In genomic region chr12:80937391-80938238, GRCh38 we compare ENCODE assay signal across 8 cellular contexts. TPM values are rescaled to one million over a fixed set of nuclear protein-coding genes. Genes with fewer than 3 reads are reported as not detected.
A peak's percentile ranks its signal among the peaks of the same experiment; 100 is the strongest.
DNase-seq lines count a peak whose midpoint lies in the region; ATAC-seq and TF ChIP-seq lines count a peak whose summit lies in the region.

LIN7A (minus strand) TSS chr12:80937934; CDS start chr12:80937722, 212 bp downstream.

- H3K4me3 Mint-ChIP-seq in CD14-positive monocyte (peak within 1 kb of the TSS; percentile 93 to 96), T-helper 17 cell (peak within 1 kb of the TSS; percentile 13)

- H3K27ac Mint-ChIP-seq in CD14-positive monocyte (peak within 1 kb of the TSS; percentile 63 to 95 (median 93)), T-helper 17 cell (no peak within 1 kb of the TSS)

- peak; percentile 8 for ATAC-seq in GM19438 (IDR thresholded peaks at IDR 0.05; ENCODE audit: low read depth, unreplicated experiment)
- no peak for ATAC-seq in T-helper 17 cell
- ATAC-seq in Right ventricle myocardium inferior, result peak; percentile 87
- peak; percentile 45 for ATAC-seq in omental fat pad (ENCODE audit: low FRiP score)

- H3K36me3 Mint-ChIP-seq in CD14-positive monocyte, result no peaks in the 10 kb centered on the region
- H3K36me3 Mint-ChIP-seq in T-helper 17 cell (ENCODE audit: low read depth), result no peaks in the 10 kb centered on the region

- no peak for TF ChIP-seq CTCF in CD14-positive monocyte (IDR thresholded peaks at IDR 0.05)
- no peak for TF ChIP-seq CTCF in omental fat pad (IDR thresholded peaks at IDR 0.05)

- peaks cover 0 to 6% (median 0%) of the 10 kb centered on the region in 3 donors for H3K27me3 Mint-ChIP-seq in CD14-positive monocyte (ENCODE audit: low read depth in 3 of 3)
- peaks cover 11% of the 10 kb centered on the region for H3K27me3 Mint-ChIP-seq in T-helper 17 cell

- intact Hi-C loops in CD14-positive monocyte (cut with micrococcal nuclease) (no loop called here), Right ventricle myocardium inferior (cut with DNase I) (loop anchor here (2.0 to 5.0 kb wide), 3 partner anchors 60 to 141 kb away; partner anchors contain the start of gene ACSS3)

- DNase-seq in CD14-positive monocyte (ENCODE audit: low spot score), result peak; percentile 44
- DNase-seq in HK-2 (ENCODE audit: unreplicated experiment), result peak; percentile 52
- DNase-seq in T-helper 17 cell, result no peak
- DNase-seq in Right ventricle myocardium inferior (ENCODE audit: missing footprints), result peak; percentile 79
- DNase-seq in omental fat pad (ENCODE audit: low spot score), result no peak
- no peak for DNase-seq in NK-92 treated with Interleukin-12 subunit alpha and Interleukin-12 subunit beta, amount 100 ng/mL, for 24 hours (lab: John Stamatoyannopoulos, UW)
- no peak for DNase-seq in stimulated activated CD4-positive, alpha-beta T cell treated with anti-CD3 and anti-CD28 coated beads, Interleukin-2, amount 100 ng/mL, for 24 hours

- H3K9me3 ChIP-seq in T-helper 17 cell (ENCODE audit: control insufficient read depth, low read length, poor library complexity, severe bottlenecking), result no peaks in the 10 kb centered on the region

- H3K4me1 Mint-ChIP-seq in CD14-positive monocyte (peaks cover 53% of the 10 kb centered on the region), T-helper 17 cell (no peaks in the 10 kb centered on the region)

- no peaks in the 10 kb centered on the region for H3K9me3 Mint-ChIP-seq in CD14-positive monocyte

RNA-seq across cellular contexts. Expression of gene LIN7A, which starts in this region (rescaled TPM):
- polyA plus RNA-seq in CD14-positive monocyte, result 10 to 100 TPM in 1 of 2 donors, 1 to 10 TPM in 1; 8.0 to 16.6 TPM
- total RNA-seq in T-helper 17 cell (under 1 TPM; 0.21 to 0.22 TPM), Right ventricle myocardium inferior (13.7 TPM), omental fat pad (10 to 100 TPM in 1 of 4 donors, 1 to 10 TPM in 3; 4.8 to 16.2 (median 6.6) TPM)

Comparison
In these comparisons a context has a peak if more than half of its experiments do, and no peak if none do; other contexts are left out.
1. RNA of gene LIN7A (total RNA-seq): 13.7 TPM in Right ventricle myocardium inferior (single experiment) and 4.8 to 16.2 TPM in omental fat pad; 0.21 to 0.22 TPM in T-helper 17 cell; every median in the first group is over 4 times any median in the second.
2. DNase-seq: peak in CD14-positive monocyte (single experiment), HK-2 (single experiment) and Right ventricle myocardium inferior (single experiment); none in T-helper 17 cell (0 of 3), omental fat pad (single experiment), NK-92 treated with Interleukin-12 subunit alpha and Interleukin-12 subunit beta, amount 100 ng/mL, for 24 hours (single experiment) and stimulated activated CD4-positive, alpha-beta T cell treated with anti-CD3 and anti-CD28 coated beads, Interleukin-2, amount 100 ng/mL, for 24 hours (0 of 2).